Comparison of ENCODE assay signal across 11 cellular contexts in genomic region chr12:96571101-96571862, GRCh38.
DNase-seq lines count a peak whose midpoint lies in the region; ATAC-seq and TF ChIP-seq lines count a peak whose summit lies in the region.
"Had no signal": no experiment of that assay in that cellular context is flagged by ENCODE, and none has a peak within 500 bp of the region (broad histone marks: within the 10 kb centered on the region; RNA-seq: fewer than 3 reads in every experiment).

No MANE protein-coding gene starts in this region.

- H3K4me3 ChIP-seq in brain microvascular endothelial cell (ENCODE audit: low read depth, low read length) = no peak overlapping the region
- H3K4me3 ChIP-seq: esophagus squamous epithelium, Peyer's patch had no signal

- no peak for TF ChIP-seq CTCF in brain microvascular endothelial cell (IDR thresholded peaks at IDR 0.05; ENCODE audit: low read depth, low read length, missing control alignments)

- no peaks in the 10 kb centered on the region for H3K9me3 Mint-ChIP-seq in activated CD8-positive, alpha-beta memory T cell treated with anti-CD3 and anti-CD28 coated beads, Interleukin-2, amount 10 ng/mL, durations not matched to agents 7 days and 5 days (ENCODE audit: low read depth)
- H3K9me3 Mint-ChIP-seq in memory B cell = no peaks in the 10 kb centered on the region

- in situ Hi-C loops in brain microvascular endothelial cell (cut with HindIII; ENCODE audit: low pct_ligation_motif_present, low sequenced_read_pairs) = no loop called here

- H3K4me3 Mint-ChIP-seq in activated CD8-positive, alpha-beta memory T cell treated with anti-CD3 and anti-CD28 coated beads, Interleukin-2, amount 10 ng/mL, durations not matched to agents 7 days and 5 days = peak overlapping the region; percentile 62
- peak overlapping the region; percentile 56 for H3K4me3 Mint-ChIP-seq in memory B cell

- peaks cover 24% of the 10 kb centered on the region for H3K27me3 Mint-ChIP-seq in activated CD8-positive, alpha-beta memory T cell treated with anti-CD3 and anti-CD28 coated beads, Interleukin-2, amount 10 ng/mL, durations not matched to agents 7 days and 5 days
- no peaks in the 10 kb centered on the region for H3K27me3 Mint-ChIP-seq in memory B cell

- no peaks in the 10 kb centered on the region for H3K36me3 Mint-ChIP-seq in activated CD8-positive, alpha-beta memory T cell treated with anti-CD3 and anti-CD28 coated beads, Interleukin-2, amount 10 ng/mL, durations not matched to agents 7 days and 5 days
- no peaks in the 10 kb centered on the region for H3K36me3 Mint-ChIP-seq in memory B cell

- CTCF ChIA-PET in activated CD8-positive, alpha-beta memory T cell treated with anti-CD3 and anti-CD28 coated beads, Interleukin-2, amount 10 ng/mL, durations not matched to agents 7 days and 5 days (lab: Charles Lee) = interaction anchor here (1.3 kb wide), 1 partner anchor 8 kb away, joined by 3 read pairs; no protein-coding TSS in a partner anchor

- H3K27ac ChIP-seq in brain microvascular endothelial cell = no peak overlapping the region
- H3K27ac ChIP-seq: esophagus squamous epithelium, Peyer's patch had no signal

- no peaks in the 10 kb centered on the region for H3K27me3 ChIP-seq in brain microvascular endothelial cell (replicated peaks)
- H3K27me3 ChIP-seq: esophagus squamous epithelium, Peyer's patch had no signal

- ATAC-seq in activated CD8-positive, alpha-beta memory T cell treated with anti-CD3 and anti-CD28 coated beads, Interleukin-2, amount 10 ng/mL, durations not matched to agents 7 days and 5 days = peak; percentile 87
- ATAC-seq in GM21529 (IDR thresholded peaks at IDR 0.05; ENCODE audit: unreplicated experiment) (peak; percentile 88), HG03432 (IDR thresholded peaks at IDR 0.05; ENCODE audit: unreplicated experiment) (peak; percentile 87), memory B cell (ENCODE audit: low read depth) (peak; percentile 80)

- DNase-seq in activated CD8-positive, alpha-beta memory T cell treated with anti-CD3 and anti-CD28 coated beads, Interleukin-2, amount 10 ng/mL, durations not matched to agents 7 days and 5 days = peak; percentile 40
- DNase-seq in activated CD8-positive, alpha-beta memory T cell treated with anti-CD3 and anti-CD28 coated beads for 24 hours = no peak
- DNase-seq in memory B cell (ENCODE audit: low spot score in 2 of 2) (no peak), HPDE6-E6E7 (ENCODE audit: extremely low spot score) (no peak), brain microvascular endothelial cell (no peak), activated gamma-delta T cell treated with Interleukin-2 at 50 U/mL for 16 hours (no peak)
- DNase-seq: activated effector memory CD4-positive, alpha-beta T cell treated with Interleukin-2 at 50 U/mL for 16 hours; esophagus squamous epithelium; Peyer's patch had no signal

- H3K36me3 ChIP-seq in brain microvascular endothelial cell (replicated peaks) = no peaks in the 10 kb centered on the region
- H3K36me3 ChIP-seq: esophagus squamous epithelium, Peyer's patch had no signal

- H3K4me1 Mint-ChIP-seq in activated CD8-positive, alpha-beta memory T cell treated with anti-CD3 and anti-CD28 coated beads, Interleukin-2, amount 10 ng/mL, durations not matched to agents 7 days and 5 days = peaks cover 12% of the 10 kb centered on the region
- H3K4me1 Mint-ChIP-seq in memory B cell = peaks cover 13% of the 10 kb centered on the region

- H3K27ac Mint-ChIP-seq in activated CD8-positive, alpha-beta memory T cell treated with anti-CD3 and anti-CD28 coated beads, Interleukin-2, amount 10 ng/mL, durations not matched to agents 7 days and 5 days = peak overlapping the region; percentile 48
- peak overlapping the region; percentile 56 for H3K27ac Mint-ChIP-seq in memory B cell
